ENCODE assay signal across 19 cellular contexts in genomic region chr5:10469253-10470030, GRCh38. TPM values are rescaled to one million over a fixed set of nuclear protein-coding genes. Genes with fewer than 3 reads are reported as not detected.
A peak's percentile ranks its signal among the peaks of the same experiment; 100 is the strongest.
DNase-seq lines count a peak whose midpoint lies in the region; TF ChIP-seq lines count a peak whose summit lies in the region.
"Had no signal": no experiment of that assay in that cellular context is flagged by ENCODE, and none has a peak within 500 bp of the region (broad histone marks: within the 10 kb centered on the region; RNA-seq: fewer than 3 reads in every experiment).

No MANE protein-coding gene starts in this region.

- H3K9me3 ChIP-seq in MG63, result no peaks in the 10 kb centered on the region
- H3K9me3 ChIP-seq: mucosa of descending colon, transverse colon had no signal

- DNase-seq in GM03348 (ENCODE audit: low spot score) (peak; percentile 87), MG63 (peak; percentile 63), epithelial cell of esophagus (ENCODE audit: low read depth) (peak; percentile 72), skeletal muscle cell (ENCODE audit: low read depth) (peak; percentile 60), NCI-H1694 (lab: John Stamatoyannopoulos, UW) (no peak), NCI-H146 (lab: John Stamatoyannopoulos, UW) (no peak)
- DNase-seq in activated T-cell treated with anti-CD3 and anti-CD28 coated beads, Interleukin-2, amount 50 U/mL, for 1 hour, result no peak
- DNase-seq: activated CD8-positive, alpha-beta T cell treated with anti-CD3 and anti-CD28 coated beads for 36 hours; activated naive CD4-positive, alpha-beta T cell treated with Interleukin-2 at 50 U/mL for 16 hours; activated T-cell treated with anti-CD3 and anti-CD28 coated beads, Interleukin-2, amount 50 U/mL, for 24 hours; amygdala; mucosa of descending colon; NCI-H1417; NCI-H524 treated with DMSO at 0.1 percent for 48 hours; stimulated activated CD4-positive, alpha-beta T cell treated with anti-CD3 and anti-CD28 coated beads, Interleukin-4, amount 100 ng/mL, for 24 hours; T1000; transverse colon had no signal

- H3K27me3 ChIP-seq in MG63, result no peaks in the 10 kb centered on the region
- H3K27me3 ChIP-seq: transverse colon had no signal

- H3K4me3 ChIP-seq in MG63 (no peak overlapping the region), epithelial cell of esophagus (ENCODE audit: low read length) (no peak overlapping the region), skeletal muscle cell (ENCODE audit: low read depth, low read length) (no peak overlapping the region)
- H3K4me3 ChIP-seq: esophagus muscularis mucosa, mucosa of descending colon, transverse colon had no signal

- TF ChIP-seq CTCF in epithelial cell of esophagus (IDR thresholded peaks at IDR 0.05; ENCODE audit: insufficient read depth, low read depth, low read length, missing control alignments), result no peak

- H3K36me3 ChIP-seq in MG63, result no peaks in the 10 kb centered on the region
- H3K36me3 ChIP-seq: esophagus muscularis mucosa, transverse colon had no signal

RNA-seq across cellular contexts. Expression of gene ROPN1L, which starts 27.8 kb away (rescaled TPM):
- 3.0 and 5.4 TPM in 2 replicates for total RNA-seq in MG63 (2014; rRNA removed; shearing (Covaris generic); ENCODE audit: low replicate concordance)
- total RNA-seq: activated CD8-positive, alpha-beta T cell treated with anti-CD3 and anti-CD28 coated beads for 36 hours; mucosa of descending colon; skeletal muscle tissue had no signal

Comparison
In these comparisons a context has a peak if more than half of its experiments do, and no peak if none do; other contexts are left out.
1. DNase-seq: peak in GM03348 (single experiment), MG63 (single experiment), epithelial cell of esophagus (single experiment) and skeletal muscle cell (single experiment); none in NCI-H1694 (single experiment), activated T-cell treated with anti-CD3 and anti-CD28 coated beads, Interleukin-2, amount 50 U/mL, for 1 hour (single experiment) and NCI-H146 (single experiment).